Comparison of ENCODE assay signal across 26 cellular contexts in the genomic region with DNA sequence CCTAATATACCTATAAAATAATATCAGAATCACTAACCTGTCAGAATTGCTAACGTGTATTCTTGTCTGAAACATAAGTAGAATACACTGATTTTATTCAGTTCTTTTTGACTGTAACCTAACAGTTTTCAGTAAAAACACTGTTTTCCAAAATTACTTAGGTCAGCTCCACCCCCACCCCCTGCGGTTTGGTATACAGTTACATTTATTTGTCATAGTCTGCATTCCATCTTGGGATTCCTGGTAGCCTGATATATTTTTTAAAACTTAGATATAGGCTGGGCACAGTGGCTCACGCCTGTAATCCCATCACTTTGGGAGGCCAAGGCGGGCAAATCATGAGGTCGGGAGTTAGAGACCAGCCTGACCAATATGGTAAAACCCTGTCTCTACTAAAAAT. TPM values are rescaled to one million over a fixed set of nuclear protein-coding genes. Genes with fewer than 3 reads are reported as not detected.
A peak's percentile ranks its signal among the peaks of the same experiment; 100 is the strongest.
DNase-seq lines count a peak whose midpoint lies in the region; ATAC-seq and TF ChIP-seq lines count a peak whose summit lies in the region.
"Had no signal": no experiment of that assay in that cellular context is flagged by ENCODE, and none has a peak within 500 bp of the region (broad histone marks: within the 10 kb centered on the region; RNA-seq: fewer than 3 reads in every experiment).

No MANE protein-coding gene starts in this region.

- CTCF ChIA-PET in activated CD8-positive, alpha-beta T cell treated with anti-CD3 and anti-CD28 coated beads, Interleukin-2, amount 10 ng/mL, durations not matched to agents 7 days and 5 days (lab: Charles Lee), result no interaction called here

- H3F3A ChIP-seq in GM23338 (replicated peaks; ENCODE audit: low read depth), result no peaks in the 10 kb centered on the region

- ATAC-seq in GM23338, result no peak
- ATAC-seq in activated CD8-positive, alpha-beta T cell treated with anti-CD3 and anti-CD28 coated beads, Interleukin-2, amount 10 ng/mL, durations not matched to agents 7 days and 5 days, result no peak
- ATAC-seq: K562, T-cell had no signal

- H3K4me3 ChIP-seq in choroid plexus epithelial cell (ENCODE audit: low read depth, low read length) (no peak overlapping the region), skeletal muscle satellite cell (ENCODE audit: low read length) (no peak overlapping the region), GM23338 (no peak overlapping the region)
- H3K4me3 ChIP-seq: BLaER1 treated with 17β-estradiol and CSF1 and Interleukin-3, amounts not matched to agents 10 nM and 100 nM; K562 had no signal

- no peak overlapping the region for H2AFZ ChIP-seq in GM23338

- H3K27me3 Mint-ChIP-seq in GM23338 (ENCODE audit: insufficient read depth, low read depth, poor library complexity), result peaks cover 2% of the 10 kb centered on the region
- H3K27me3 Mint-ChIP-seq in activated CD8-positive, alpha-beta T cell treated with anti-CD3 and anti-CD28 coated beads, Interleukin-2, amount 10 ng/mL, durations not matched to agents 7 days and 5 days (ENCODE audit: low read depth), result peaks cover 15% of the 10 kb centered on the region

- DNase-seq in ELR (ENCODE audit: low read depth) (peak; percentile 24), M059J (ENCODE audit: low read depth) (peak; percentile 14), choroid plexus epithelial cell (ENCODE audit: low read depth) (peak; percentile 76), NCI-H69 (lab: John Stamatoyannopoulos, UW) (no peak), GM23338 (ENCODE audit: low spot score) (no peak)
- DNase-seq in activated CD8-positive, alpha-beta T cell treated with anti-CD3 and anti-CD28 coated beads, Interleukin-2, amount 10 ng/mL, durations not matched to agents 7 days and 5 days, result no peak
- DNase-seq: Caco-2; CD4-positive, alpha-beta memory T cell; DMS 273 treated with DMSO at 0.1 percent for 48 hours; DMS79 treated with DMSO at 0.1 percent for 48 hours; GDM1; GOT3; HCEC 1CT; NCI-H1105; NCI-H146; NCI-H2029; NCI-H226; NCI-H524; NCI-H82; OCI-M1; RPMI8226; SHP77 treated with DMSO at 0.1 percent for 48 hours; T-cell had no signal

- POLR2A ChIA-PET in activated CD8-positive, alpha-beta T cell treated with anti-CD3 and anti-CD28 coated beads, Interleukin-2, amount 10 ng/mL, durations not matched to agents 7 days and 5 days (lab: Charles Lee), result no interaction called here

- H3K9ac ChIP-seq in skeletal muscle satellite cell (ENCODE audit: low read depth, low read length), result no peak overlapping the region
- H3K9ac ChIP-seq: BLaER1 treated with 17β-estradiol and CSF1 and Interleukin-3, amounts not matched to agents 10 nM and 100 nM had no signal

- no peaks in the 10 kb centered on the region for H4K20me1 ChIP-seq in GM23338 (replicated peaks; ENCODE audit: insufficient read depth)
- H4K20me1 ChIP-seq: BLaER1 treated with 17β-estradiol and CSF1 and Interleukin-3, amounts not matched to agents 10 nM and 100 nM had no signal

- H3K27ac Mint-ChIP-seq in GM23338, result no peak overlapping the region
- H3K27ac Mint-ChIP-seq in activated CD8-positive, alpha-beta T cell treated with anti-CD3 and anti-CD28 coated beads, Interleukin-2, amount 10 ng/mL, durations not matched to agents 7 days and 5 days, result no peak overlapping the region
- H3K27ac Mint-ChIP-seq: CD4-positive, alpha-beta memory T cell; T-cell had no signal

- no peaks in the 10 kb centered on the region for H3K79me2 ChIP-seq in GM23338 (replicated peaks; ENCODE audit: insufficient read depth)

- no peaks in the 10 kb centered on the region for H3K9me3 Mint-ChIP-seq in GM23338
- H3K9me3 Mint-ChIP-seq in activated CD8-positive, alpha-beta T cell treated with anti-CD3 and anti-CD28 coated beads, Interleukin-2, amount 10 ng/mL, durations not matched to agents 7 days and 5 days (ENCODE audit: insufficient read depth), result no peaks in the 10 kb centered on the region
- H3K9me3 Mint-ChIP-seq: CD4-positive, alpha-beta memory T cell; T-cell had no signal

- H3K4me1 ChIP-seq in skeletal muscle satellite cell (ENCODE audit: control insufficient read depth, insufficient read depth, low read length) (peaks cover 21% of the 10 kb centered on the region), GM23338 (ENCODE audit: insufficient read depth) (peaks cover 13% of the 10 kb centered on the region)

- TF ChIP-seq CTCF in choroid plexus epithelial cell (conservative IDR thresholded peaks at IDR 0.05; ENCODE audit: low read depth, low read length) (no peak), GM23338 (conservative IDR thresholded peaks at IDR 0.05; ENCODE audit: low read depth in 2 of 2) (no peak)

- peaks cover 10% of the 10 kb centered on the region; the same call in 1 of the 2 replicates for H3K9me2 ChIP-seq in GM23338 (ENCODE audit: insufficient read depth)

- no peak overlapping the region for H3K27ac ChIP-seq in GM23338 (ENCODE audit: low read depth)
- H3K27ac ChIP-seq: BLaER1 treated with 17β-estradiol and CSF1 and Interleukin-3, amounts not matched to agents 10 nM and 100 nM had no signal

- H3K9me3 ChIP-seq in skeletal muscle satellite cell (replicated peaks; ENCODE audit: low read length), result no peaks in the 10 kb centered on the region
- H3K9me3 ChIP-seq: BLaER1 treated with 17β-estradiol and CSF1 and Interleukin-3, amounts not matched to agents 10 nM and 100 nM; Caco-2 had no signal

- no peak overlapping the region for H3K4me3 Mint-ChIP-seq in GM23338
- no peak overlapping the region for H3K4me3 Mint-ChIP-seq in activated CD8-positive, alpha-beta T cell treated with anti-CD3 and anti-CD28 coated beads, Interleukin-2, amount 10 ng/mL, durations not matched to agents 7 days and 5 days
- H3K4me3 Mint-ChIP-seq: CD4-positive, alpha-beta memory T cell; T-cell had no signal

- H3K4me1 Mint-ChIP-seq in GM23338, result peaks cover 23% of the 10 kb centered on the region
- H3K4me1 Mint-ChIP-seq in activated CD8-positive, alpha-beta T cell treated with anti-CD3 and anti-CD28 coated beads, Interleukin-2, amount 10 ng/mL, durations not matched to agents 7 days and 5 days (ENCODE audit: low read depth), result no peaks in the 10 kb centered on the region
- H3K4me1 Mint-ChIP-seq: CD4-positive, alpha-beta memory T cell; T-cell had no signal

- H3K36me3 Mint-ChIP-seq in GM23338 (ENCODE audit: low read depth), result no peaks in the 10 kb centered on the region
- no peaks in the 10 kb centered on the region for H3K36me3 Mint-ChIP-seq in activated CD8-positive, alpha-beta T cell treated with anti-CD3 and anti-CD28 coated beads, Interleukin-2, amount 10 ng/mL, durations not matched to agents 7 days and 5 days (ENCODE audit: low read depth)
- H3K36me3 Mint-ChIP-seq: CD4-positive, alpha-beta memory T cell; T-cell had no signal

- H3K4me2 ChIP-seq in skeletal muscle satellite cell (ENCODE audit: low read length) (peak overlapping the region; percentile 16), GM23338 (no peak overlapping the region)
- H3K4me2 ChIP-seq: BLaER1 treated with 17β-estradiol and CSF1 and Interleukin-3, amounts not matched to agents 10 nM and 100 nM had no signal

- peaks cover 16% of the 10 kb centered on the region for H3K27me3 ChIP-seq in skeletal muscle satellite cell (ENCODE audit: control insufficient read depth, insufficient read depth, low read length)
- no peaks in the 10 kb centered on the region for H3K27me3 ChIP-seq in GM23338 (ENCODE audit: insufficient read depth)
- H3K27me3 ChIP-seq: BLaER1 treated with 17β-estradiol and CSF1 and Interleukin-3, amounts not matched to agents 10 nM and 100 nM had no signal

- H3K36me3 ChIP-seq in skeletal muscle satellite cell (ENCODE audit: insufficient read depth, low read length), result no peaks in the 10 kb centered on the region
- no peaks in the 10 kb centered on the region for H3K36me3 ChIP-seq in GM23338 (ENCODE audit: insufficient read depth)
- H3K36me3 ChIP-seq: BLaER1 treated with 17β-estradiol and CSF1 and Interleukin-3, amounts not matched to agents 10 nM and 100 nM had no signal

TF ChIP-seq in GM23338, 12 proteins besides CTCF, POLR2A, EP300 and RAD21 (continues in another document):
- no peak for TF ChIP-seq ZNF331 (CRISPR knock-in tag; IDR thresholded peaks at IDR 0.05; ENCODE audit: low read depth)
- no peak for TF ChIP-seq ZNF114 (CRISPR knock-in tag; IDR thresholded peaks at IDR 0.05)
- TF ChIP-seq EZH2phosphoT487 (IDR thresholded peaks at IDR 0.05; ENCODE audit: unreplicated experiment), result no peak

RNA-seq across cellular contexts. Expression of a gene that starts 19.8 kb away (rescaled TPM):
- total RNA-seq in M059J (2014; rRNA removed; shearing (Covaris generic)), result 42.8 and 73.5 TPM in 2 replicates
- 26.9 and 33.7 TPM in 2 replicates for total RNA-seq in skeletal muscle satellite cell (2012; rRNA removed)
- total RNA-seq in GM23338 (2014; rRNA removed; shearing (Covaris generic)), result 20.9 and 24.0 TPM in 2 replicates
- polyA plus RNA-seq in GM23338 (2016; fragmentation: Nextera tagmentation; extraction: Ambion mirVana), result 11.1 and 12.3 TPM in 2 replicates
- 10 to 100 TPM; 25.0 to 25.2 TPM for total RNA-seq in activated CD8-positive, alpha-beta T cell treated with anti-CD3 and anti-CD28 coated beads, Interleukin-2, amount 10 ng/mL, durations not matched to agents 7 days and 5 days

Comparison
In these comparisons a context has a peak if more than half of its experiments do, and no peak if none do; other contexts are left out.
1. DNase-seq: peak in ELR (single experiment), M059J (single experiment) and choroid plexus epithelial cell (single experiment); none in NCI-H69 (single experiment), GM23338 (single experiment) and activated CD8-positive, alpha-beta T cell treated with anti-CD3 and anti-CD28 coated beads, Interleukin-2, amount 10 ng/mL, durations not matched to agents 7 days and 5 days (single experiment).